1 cellular context compared by ENCODE assay signal in the genomic region with DNA sequence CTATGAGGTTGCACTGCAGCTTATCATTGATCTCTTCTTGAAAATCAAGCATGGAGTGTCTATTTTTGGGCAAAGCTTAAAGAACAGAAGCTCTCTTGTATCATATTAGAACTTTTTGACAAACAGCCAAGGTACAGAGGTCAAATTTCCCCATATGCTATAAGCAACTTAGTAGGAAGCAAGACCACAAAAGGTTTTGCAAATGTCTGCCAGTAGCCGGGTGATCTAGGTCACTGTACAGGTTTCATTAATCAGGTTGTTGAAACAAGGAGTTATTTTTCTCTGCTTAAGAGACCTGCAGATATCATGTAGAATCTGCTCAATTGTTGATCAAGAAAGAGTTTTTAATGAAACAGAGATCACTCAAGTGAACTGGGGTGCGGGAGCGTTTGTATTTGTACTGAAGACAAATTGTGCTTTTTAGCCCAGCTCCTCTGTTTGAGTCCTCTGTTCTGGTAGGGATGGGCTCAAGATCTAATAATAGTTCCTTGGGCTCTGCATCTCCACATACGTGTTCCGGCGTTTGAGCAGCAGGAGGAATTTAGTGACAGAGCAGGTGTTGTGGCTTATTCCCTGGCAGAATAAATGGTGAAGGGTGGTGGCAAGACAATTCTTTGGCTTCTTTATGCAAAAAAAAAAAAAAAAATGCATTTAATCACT.
TF ChIP-seq lines count a peak whose summit lies in the region.

No MANE protein-coding gene starts in this region.

TF ChIP-seq in SK-N-SH, 30 proteins besides CTCF, POLR2A, EP300 and RAD21 (continued from another document):
- TF ChIP-seq, protein P1, sequence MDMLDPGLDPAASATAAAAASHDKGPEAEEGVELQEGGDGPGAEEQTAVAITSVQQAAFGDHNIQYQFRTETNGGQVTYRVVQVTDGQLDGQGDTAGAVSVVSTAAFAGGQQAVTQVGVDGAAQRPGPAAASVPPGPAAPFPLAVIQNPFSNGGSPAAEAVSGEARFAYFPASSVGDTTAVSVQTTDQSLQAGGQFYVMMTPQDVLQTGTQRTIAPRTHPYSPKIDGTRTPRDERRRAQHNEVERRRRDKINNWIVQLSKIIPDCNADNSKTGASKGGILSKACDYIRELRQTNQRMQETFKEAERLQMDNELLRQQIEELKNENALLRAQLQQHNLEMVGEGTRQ (IDR thresholded peaks at IDR 0.05; ENCODE audit: borderline replicate concordance, low read depth, low read length), result no peak
- TF ChIP-seq RFX5 (IDR thresholded peaks at IDR 0.05; ENCODE audit: low read length), result no peak
- TF ChIP-seq, protein P2, sequence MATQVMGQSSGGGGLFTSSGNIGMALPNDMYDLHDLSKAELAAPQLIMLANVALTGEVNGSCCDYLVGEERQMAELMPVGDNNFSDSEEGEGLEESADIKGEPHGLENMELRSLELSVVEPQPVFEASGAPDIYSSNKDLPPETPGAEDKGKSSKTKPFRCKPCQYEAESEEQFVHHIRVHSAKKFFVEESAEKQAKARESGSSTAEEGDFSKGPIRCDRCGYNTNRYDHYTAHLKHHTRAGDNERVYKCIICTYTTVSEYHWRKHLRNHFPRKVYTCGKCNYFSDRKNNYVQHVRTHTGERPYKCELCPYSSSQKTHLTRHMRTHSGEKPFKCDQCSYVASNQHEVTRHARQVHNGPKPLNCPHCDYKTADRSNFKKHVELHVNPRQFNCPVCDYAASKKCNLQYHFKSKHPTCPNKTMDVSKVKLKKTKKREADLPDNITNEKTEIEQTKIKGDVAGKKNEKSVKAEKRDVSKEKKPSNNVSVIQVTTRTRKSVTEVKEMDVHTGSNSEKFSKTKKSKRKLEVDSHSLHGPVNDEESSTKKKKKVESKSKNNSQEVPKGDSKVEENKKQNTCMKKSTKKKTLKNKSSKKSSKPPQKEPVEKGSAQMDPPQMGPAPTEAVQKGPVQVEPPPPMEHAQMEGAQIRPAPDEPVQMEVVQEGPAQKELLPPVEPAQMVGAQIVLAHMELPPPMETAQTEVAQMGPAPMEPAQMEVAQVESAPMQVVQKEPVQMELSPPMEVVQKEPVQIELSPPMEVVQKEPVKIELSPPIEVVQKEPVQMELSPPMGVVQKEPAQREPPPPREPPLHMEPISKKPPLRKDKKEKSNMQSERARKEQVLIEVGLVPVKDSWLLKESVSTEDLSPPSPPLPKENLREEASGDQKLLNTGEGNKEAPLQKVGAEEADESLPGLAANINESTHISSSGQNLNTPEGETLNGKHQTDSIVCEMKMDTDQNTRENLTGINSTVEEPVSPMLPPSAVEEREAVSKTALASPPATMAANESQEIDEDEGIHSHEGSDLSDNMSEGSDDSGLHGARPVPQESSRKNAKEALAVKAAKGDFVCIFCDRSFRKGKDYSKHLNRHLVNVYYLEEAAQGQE (IDR thresholded peaks at IDR 0.05; ENCODE audit: low read depth, low read length), result no peak
- TF ChIP-seq NFIC (IDR thresholded peaks at IDR 0.05; ENCODE audit: borderline replicate concordance), result peak; percentile 55
- TF ChIP-seq, protein P3, sequence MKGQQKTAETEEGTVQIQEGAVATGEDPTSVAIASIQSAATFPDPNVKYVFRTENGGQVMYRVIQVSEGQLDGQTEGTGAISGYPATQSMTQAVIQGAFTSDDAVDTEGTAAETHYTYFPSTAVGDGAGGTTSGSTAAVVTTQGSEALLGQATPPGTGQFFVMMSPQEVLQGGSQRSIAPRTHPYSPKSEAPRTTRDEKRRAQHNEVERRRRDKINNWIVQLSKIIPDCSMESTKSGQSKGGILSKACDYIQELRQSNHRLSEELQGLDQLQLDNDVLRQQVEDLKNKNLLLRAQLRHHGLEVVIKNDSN (IDR thresholded peaks at IDR 0.05; ENCODE audit: borderline replicate concordance, low read depth), result no peak
- TF ChIP-seq GATA2 (CRISPR knock-in tag; IDR thresholded peaks at IDR 0.05), result no peak
- TF ChIP-seq FOXM1 (IDR thresholded peaks at IDR 0.05; ENCODE audit: low read depth), result no peak
- TF ChIP-seq TAF1 (IDR thresholded peaks at IDR 0.05; ENCODE audit: borderline replicate concordance, low read depth, low read length), result no peak
- TF ChIP-seq, protein P4, sequence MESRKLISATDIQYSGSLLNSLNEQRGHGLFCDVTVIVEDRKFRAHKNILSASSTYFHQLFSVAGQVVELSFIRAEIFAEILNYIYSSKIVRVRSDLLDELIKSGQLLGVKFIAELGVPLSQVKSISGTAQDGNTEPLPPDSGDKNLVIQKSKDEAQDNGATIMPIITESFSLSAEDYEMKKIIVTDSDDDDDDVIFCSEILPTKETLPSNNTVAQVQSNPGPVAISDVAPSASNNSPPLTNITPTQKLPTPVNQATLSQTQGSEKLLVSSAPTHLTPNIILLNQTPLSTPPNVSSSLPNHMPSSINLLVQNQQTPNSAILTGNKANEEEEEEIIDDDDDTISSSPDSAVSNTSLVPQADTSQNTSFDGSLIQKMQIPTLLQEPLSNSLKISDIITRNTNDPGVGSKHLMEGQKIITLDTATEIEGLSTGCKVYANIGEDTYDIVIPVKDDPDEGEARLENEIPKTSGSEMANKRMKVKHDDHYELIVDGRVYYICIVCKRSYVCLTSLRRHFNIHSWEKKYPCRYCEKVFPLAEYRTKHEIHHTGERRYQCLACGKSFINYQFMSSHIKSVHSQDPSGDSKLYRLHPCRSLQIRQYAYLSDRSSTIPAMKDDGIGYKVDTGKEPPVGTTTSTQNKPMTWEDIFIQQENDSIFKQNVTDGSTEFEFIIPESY (IDR thresholded peaks at IDR 0.05; ENCODE audit: borderline replicate concordance, low read depth), result no peak
- peak; percentile 58; the same call in 1 of the 2 replicates for TF ChIP-seq MEF2A (IDR thresholded peaks at IDR 0.05; ENCODE audit: borderline replicate concordance, low read depth)
- 0 out of 2 replicates have a peak, but pooled peaks have one; percentile 9 for TF ChIP-seq GABPA (IDR thresholded peaks at IDR 0.05; ENCODE audit: low read depth)
- no peak for TF ChIP-seq POLR2AphosphoS5 (IDR thresholded peaks at IDR 0.05; ENCODE audit: low read depth, low read length)
- TF ChIP-seq TCF12 (IDR thresholded peaks at IDR 0.05), result no peak
- TF ChIP-seq, protein P5, sequence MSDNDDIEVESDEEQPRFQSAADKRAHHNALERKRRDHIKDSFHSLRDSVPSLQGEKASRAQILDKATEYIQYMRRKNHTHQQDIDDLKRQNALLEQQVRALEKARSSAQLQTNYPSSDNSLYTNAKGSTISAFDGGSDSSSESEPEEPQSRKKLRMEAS (IDR thresholded peaks at IDR 0.05; ENCODE audit: low read depth), result no peak
- no peak for TF ChIP-seq FOXJ3 (CRISPR knock-in tag; IDR thresholded peaks at IDR 0.05)
- TF ChIP-seq YY1 (IDR thresholded peaks at IDR 0.05; ENCODE audit: low read depth), result no peak
- no peak for TF ChIP-seq JUND (IDR thresholded peaks at IDR 0.05)
- TF ChIP-seq FOSL2 (IDR thresholded peaks at IDR 0.05; ENCODE audit: borderline replicate concordance, low read depth), result no peak
- TF ChIP-seq EZH2phosphoT487 (IDR thresholded peaks at IDR 0.05; ENCODE audit: borderline replicate concordance, low read depth), result no peak
- TF ChIP-seq, protein P6, sequence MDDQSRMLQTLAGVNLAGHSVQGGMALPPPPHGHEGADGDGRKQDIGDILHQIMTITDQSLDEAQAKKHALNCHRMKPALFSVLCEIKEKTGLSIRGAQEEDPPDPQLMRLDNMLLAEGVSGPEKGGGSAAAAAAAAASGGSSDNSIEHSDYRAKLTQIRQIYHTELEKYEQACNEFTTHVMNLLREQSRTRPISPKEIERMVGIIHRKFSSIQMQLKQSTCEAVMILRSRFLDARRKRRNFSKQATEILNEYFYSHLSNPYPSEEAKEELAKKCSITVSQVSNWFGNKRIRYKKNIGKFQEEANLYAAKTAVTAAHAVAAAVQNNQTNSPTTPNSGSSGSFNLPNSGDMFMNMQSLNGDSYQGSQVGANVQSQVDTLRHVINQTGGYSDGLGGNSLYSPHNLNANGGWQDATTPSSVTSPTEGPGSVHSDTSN (IDR thresholded peaks at IDR 0.05), result 0 out of 2 replicates have a peak, but pooled peaks have one; percentile 2
- TF ChIP-seq, protein P7, sequence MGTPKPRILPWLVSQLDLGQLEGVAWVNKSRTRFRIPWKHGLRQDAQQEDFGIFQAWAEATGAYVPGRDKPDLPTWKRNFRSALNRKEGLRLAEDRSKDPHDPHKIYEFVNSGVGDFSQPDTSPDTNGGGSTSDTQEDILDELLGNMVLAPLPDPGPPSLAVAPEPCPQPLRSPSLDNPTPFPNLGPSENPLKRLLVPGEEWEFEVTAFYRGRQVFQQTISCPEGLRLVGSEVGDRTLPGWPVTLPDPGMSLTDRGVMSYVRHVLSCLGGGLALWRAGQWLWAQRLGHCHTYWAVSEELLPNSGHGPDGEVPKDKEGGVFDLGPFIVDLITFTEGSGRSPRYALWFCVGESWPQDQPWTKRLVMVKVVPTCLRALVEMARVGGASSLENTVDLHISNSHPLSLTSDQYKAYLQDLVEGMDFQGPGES (IDR thresholded peaks at IDR 0.05; ENCODE audit: low read depth, low read length), result no peak
- peak; percentile 54; the same call in 1 of the 2 replicates for TF ChIP-seq RXRA (IDR thresholded peaks at IDR 0.05; ENCODE audit: borderline replicate concordance, low read depth)
- TF ChIP-seq MXI1 (IDR thresholded peaks at IDR 0.05; ENCODE audit: low read depth, low read length), result no peak
TF ChIP-seq in SK-N-SH: peak in this region for 7.
